1 cellular context compared by ENCODE assay signal in genomic region chr16:14310519-14310991, GRCh38.
TF ChIP-seq lines count a peak whose summit lies in the region.

No MANE protein-coding gene starts in this region.

TF ChIP-seq in A549, 52 proteins besides CTCF, POLR2A, EP300 and RAD21 (continued from another document):
- TF ChIP-seq BCL3 (IDR thresholded peaks at IDR 0.05) (no peak), ZNF302 (CRISPR knock-in tag; IDR thresholded peaks at IDR 0.05) (peak; percentile 53; the same call in 1 of the 2 replicates), MAX (IDR thresholded peaks at IDR 0.05) (no peak), MAFK (IDR thresholded peaks at IDR 0.05; ENCODE audit: partially characterized antibody) (peak; percentile 95), HEYL (CRISPR knock-in tag; IDR thresholded peaks at IDR 0.05) (no peak), ZFP36 (IDR thresholded peaks at IDR 0.05; ENCODE audit: borderline replicate concordance, partially characterized antibody) (no peak), NR3C1 (IDR thresholded peaks at IDR 0.05) (no peak), ATOH8 (CRISPR knock-in tag; IDR thresholded peaks at IDR 0.05; ENCODE audit: low read depth) (peak; percentile 72)
TF ChIP-seq in A549: peak in this region for 8.
